13 cellular contexts compared by ENCODE assay signal in genomic region chr1:241808265-241808664, GRCh38.
"Had no signal": no experiment of that assay in that cellular context is flagged by ENCODE, and none has a peak within 500 bp of the region (broad histone marks: within the 10 kb centered on the region; RNA-seq: fewer than 3 reads in every experiment).

No MANE protein-coding gene starts in this region.

- H3K27me3 ChIP-seq: left lung, pancreas, sigmoid colon had no signal

- H3K36me3 ChIP-seq: left lung, pancreas, sigmoid colon, thoracic aorta had no signal

- H3K4me1 ChIP-seq: left lung, pancreas, sigmoid colon had no signal

- H3K4me3 ChIP-seq: left lung, mucosa of descending colon, pancreas, sigmoid colon, thoracic aorta had no signal

- DNase-seq: activated CD4-positive, CD25-positive, alpha-beta regulatory T cell treated with anti-CD3 and anti-CD28 coated beads, Interleukin-2, amount 50 U/mL, for 72 hours; activated naive CD4-positive, alpha-beta T cell treated with Interleukin-2 at 50 U/mL for 16 hours; left lung; mammary epithelial cell; mucosa of descending colon; naive thymus-derived CD8-positive, alpha-beta T cell; pancreas; sigmoid colon; stimulated activated CD4-positive, alpha-beta T cell treated with anti-CD3 and anti-CD28 coated beads, Interleukin-12 subunit alpha, Interleukin-12 subunit beta, amount 100 ng/mL, for 4 hours; stimulated activated CD4-positive, alpha-beta T cell treated with anti-CD3 and anti-CD28 coated beads, Interleukin-2, amount 100 ng/mL, for 24 hours; T-helper 9 cell had no signal

- H3K9me3 ChIP-seq: left lung, mucosa of descending colon, pancreas, sigmoid colon, thoracic aorta had no signal

- H3K27ac ChIP-seq: epithelial cell of prostate, left lung, pancreas, sigmoid colon, thoracic aorta had no signal

- ATAC-seq: left lung; mucosa of descending colon; naive thymus-derived CD8-positive, alpha-beta T cell; pancreas had no signal
